ENCODE assay signal across 6 cellular contexts in the genomic region with DNA sequence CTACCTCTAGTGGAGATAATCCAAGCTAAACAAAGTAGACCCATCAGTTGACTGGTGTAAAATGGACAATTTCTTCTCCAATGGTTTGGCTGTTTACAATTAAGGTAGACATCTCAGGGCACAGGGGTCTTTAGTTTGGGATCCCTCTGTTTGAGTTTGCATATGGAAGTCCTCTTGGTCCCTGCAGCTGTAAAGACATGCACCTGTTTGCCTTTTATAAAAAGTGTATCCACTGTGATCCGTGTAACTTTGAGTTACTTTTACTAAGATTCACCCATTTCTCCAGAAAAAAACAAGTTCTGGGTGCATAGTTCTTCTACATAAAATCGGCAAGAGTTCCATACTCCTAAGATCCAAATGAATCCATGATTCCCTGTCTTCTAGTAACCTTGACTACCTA.
"Had no signal": no experiment of that assay in that cellular context is flagged by ENCODE, and none has a peak within 500 bp of the region (broad histone marks: within the 10 kb centered on the region; RNA-seq: fewer than 3 reads in every experiment).

No MANE protein-coding gene starts in this region.

- H3K4me3 Mint-ChIP-seq: IgD-negative memory B cell had no signal

- H3K4me3 ChIP-seq: K562 had no signal

- DNase-seq: IMR-90, KBM-7 had no signal

- ATAC-seq: HepG2, K562 had no signal

- H3K27me3 Mint-ChIP-seq: IgD-negative memory B cell had no signal

- H3K27ac Mint-ChIP-seq: IgD-negative memory B cell had no signal

- H3K27ac ChIP-seq: HL-60 had no signal
